Comparison of ENCODE assay signal across 8 cellular contexts in genomic region chr16:58020628-58021521, GRCh38. TPM values are rescaled to one million over a fixed set of nuclear protein-coding genes. Genes with fewer than 3 reads are reported as not detected.
A peak's percentile ranks its signal among the peaks of the same experiment; 100 is the strongest.
DNase-seq lines count a peak whose midpoint lies in the region; ATAC-seq and TF ChIP-seq lines count a peak whose summit lies in the region.

No MANE protein-coding gene starts in this region.

- ATAC-seq in lung (ENCODE audit: insufficient read depth, low FRiP score) (no peak), HG03457 (IDR thresholded peaks at IDR 0.05; ENCODE audit: unreplicated experiment) (no peak)

- no peaks in the 10 kb centered on the region for H3K9me3 Mint-ChIP-seq in chondrocyte (ENCODE audit: low read depth)
- H3K9me3 Mint-ChIP-seq in stimulated activated naive CD8-positive, alpha-beta T cell treated with anti-CD3 and anti-CD28 coated beads, Interleukin-15, Interleukin-2, amounts not matched to agents 100 ng/mL and 50 ng/mL, for 24 hours, result no peaks in the 10 kb centered on the region

- no peak overlapping the region for H3K4me3 Mint-ChIP-seq in chondrocyte (ENCODE audit: unreplicated experiment)
- no peak overlapping the region for H3K4me3 Mint-ChIP-seq in stimulated activated naive CD8-positive, alpha-beta T cell treated with anti-CD3 and anti-CD28 coated beads, Interleukin-15, Interleukin-2, amounts not matched to agents 100 ng/mL and 50 ng/mL, for 24 hours

- H3K27me3 ChIP-seq in KMS-11 (ENCODE audit: insufficient read depth, low read depth) (no peaks in the 10 kb centered on the region), lung (ENCODE audit: control insufficient read depth, insufficient read depth) (no peaks in the 10 kb centered on the region)

- H3K36me3 ChIP-seq in KMS-11 (ENCODE audit: insufficient read depth) (no peaks in the 10 kb centered on the region), lung (ENCODE audit: control insufficient read depth in 2 of 2, insufficient read depth in 2 of 2, low read length in 2 of 2) (peaks cover 0 to 8% of the 10 kb centered on the region in 2 donors)

- no peak overlapping the region for H2AFZ ChIP-seq in KMS-11 (ENCODE audit: low read depth)

- H4K20me1 ChIP-seq in KMS-11 (ENCODE audit: insufficient read depth), result no peaks in the 10 kb centered on the region

- peak; percentile 20 for DNase-seq in DMS153 treated with DMSO at 0.1 percent for 48 hours (lab: John Stamatoyannopoulos, UW; ENCODE audit: unreplicated experiment)
- no peak for DNase-seq in DMS153 (lab: John Stamatoyannopoulos, UW)
- DNase-seq in activated CD4-positive, CD25-positive, alpha-beta regulatory T cell treated with anti-CD3 and anti-CD28 coated beads, Interleukin-2, amount 50 U/mL, for 72 hours, result peak; percentile 56
- DNase-seq in chondrocyte (ENCODE audit: low spot score), result no peak
- DNase-seq in lung (ENCODE audit: low spot score), result peak; percentile 65

- peak; percentile 88 for TF ChIP-seq CTCF in KMS-11 (conservative IDR thresholded peaks at IDR 0.05; ENCODE audit: low read depth, low read length)
- TF ChIP-seq CTCF in chondrocyte (IDR thresholded peaks at IDR 0.05), result peak; percentile 89
- TF ChIP-seq CTCF in lung (IDR thresholded peaks at IDR 0.05; ENCODE audit: control extremely low read depth, extremely low read depth), result peak; percentile 70

- no peak overlapping the region for H3K27ac ChIP-seq in KMS-11
- H3K27ac ChIP-seq in lung (ENCODE audit: low read depth in 1 of 2, low read length in 1 of 2), result no peak overlapping the region

- no peaks in the 10 kb centered on the region for H3K79me2 ChIP-seq in KMS-11 (ENCODE audit: insufficient read depth, low read depth)

- no peak overlapping the region for H3K4me3 ChIP-seq in KMS-11 (IDR thresholded peaks at IDR 0.05; ENCODE audit: insufficient read depth, low read depth, low read length)
- H3K4me3 ChIP-seq in lung, result no peak overlapping the region

- H3K4me1 Mint-ChIP-seq in chondrocyte (ENCODE audit: low read depth), result peaks cover 23% of the 10 kb centered on the region
- H3K4me1 Mint-ChIP-seq in stimulated activated naive CD8-positive, alpha-beta T cell treated with anti-CD3 and anti-CD28 coated beads, Interleukin-15, Interleukin-2, amounts not matched to agents 100 ng/mL and 50 ng/mL, for 24 hours (ENCODE audit: low read depth), result peaks cover 14% of the 10 kb centered on the region

- no peaks in the 10 kb centered on the region for H3K9me3 ChIP-seq in lung (ENCODE audit: control insufficient read depth in 2 of 2, insufficient read depth in 1 of 2, low read length in 1 of 2)

- no peak overlapping the region for H3K4me2 ChIP-seq in KMS-11

- no peak overlapping the region for H3K27ac Mint-ChIP-seq in chondrocyte (ENCODE audit: unreplicated experiment)
- H3K27ac Mint-ChIP-seq in stimulated activated naive CD8-positive, alpha-beta T cell treated with anti-CD3 and anti-CD28 coated beads, Interleukin-15, Interleukin-2, amounts not matched to agents 100 ng/mL and 50 ng/mL, for 24 hours, result peak overlapping the region; percentile 72

- 59 to 67% methylated on average over 8 of the region's 8 CpGs for WGBS in lung, 2 donors

- H3K4me1 ChIP-seq in KMS-11 (ENCODE audit: low read depth, poor library complexity, severe bottlenecking), result peaks cover 3% of the 10 kb centered on the region
- peaks cover 0 to 14% of the 10 kb centered on the region in 2 donors for H3K4me1 ChIP-seq in lung (ENCODE audit: control insufficient read depth in 2 of 2, insufficient read depth in 2 of 2, low read length in 2 of 2)

- H3K36me3 Mint-ChIP-seq in chondrocyte (ENCODE audit: low read depth), result peaks cover 3% of the 10 kb centered on the region
- no peaks in the 10 kb centered on the region for H3K36me3 Mint-ChIP-seq in stimulated activated naive CD8-positive, alpha-beta T cell treated with anti-CD3 and anti-CD28 coated beads, Interleukin-15, Interleukin-2, amounts not matched to agents 100 ng/mL and 50 ng/mL, for 24 hours (ENCODE audit: low read depth)

- peaks cover 4% of the 10 kb centered on the region for H3K27me3 Mint-ChIP-seq in chondrocyte (ENCODE audit: low read depth)
- peaks cover 9% of the 10 kb centered on the region for H3K27me3 Mint-ChIP-seq in stimulated activated naive CD8-positive, alpha-beta T cell treated with anti-CD3 and anti-CD28 coated beads, Interleukin-15, Interleukin-2, amounts not matched to agents 100 ng/mL and 50 ng/mL, for 24 hours

- H3K9ac ChIP-seq in KMS-11, result no peak overlapping the region

RNA-seq across cellular contexts. Expression of gene MMP15, which starts 4.7 kb away (rescaled TPM):
- total RNA-seq in chondrocyte (5.9 to 12.0 TPM (median 11.2 TPM) in 3 replicates), lung (10 to 100 TPM; 35.3 to 44.5 TPM)
- 10 to 100 TPM; 19.5 to 23.6 TPM for polyA plus RNA-seq in lung

RNA-seq across cellular contexts. Expression of gene USB1, which starts 19.7 kb away (rescaled TPM):
- total RNA-seq in chondrocyte (37.9 to 46.0 TPM (median 41.5 TPM) in 3 replicates), lung (10 to 100 TPM; 14.7 to 54.8 TPM)
- polyA plus RNA-seq in lung, result 10 to 100 TPM; 22.7 to 72.7 TPM

RNA-seq across cellular contexts. Expression of gene ZNF319, which starts 20.4 kb away (rescaled TPM):
- total RNA-seq in chondrocyte (9.2 to 12.0 TPM (median 11.9 TPM) in 3 replicates), lung (10 to 100 TPM in 1 of 2 donors, 1 to 10 TPM in 1; 6.0 to 15.3 TPM)
- 10 to 100 TPM in 1 of 2 donors, 1 to 10 TPM in 1; 6.2 to 13.0 TPM for polyA plus RNA-seq in lung

RNA-seq across cellular contexts. Expression of gene CNGB1, which starts 49.9 kb away (rescaled TPM):
- not detected in 3 replicates for total RNA-seq in chondrocyte
- total RNA-seq in lung, result under 1 TPM; 0.14 to 0.43 TPM
- under 1 TPM; 0.18 to 0.21 TPM for polyA plus RNA-seq in lung

Comparison
In these comparisons a context has a peak if more than half of its experiments do, and no peak if none do; other contexts are left out.
1. DNase-seq: peak in DMS153 treated with DMSO at 0.1 percent for 48 hours (single experiment), activated CD4-positive, CD25-positive, alpha-beta regulatory T cell treated with anti-CD3 and anti-CD28 coated beads, Interleukin-2, amount 50 U/mL, for 72 hours (single experiment) and lung (single experiment); none in DMS153 (single experiment) and chondrocyte (single experiment).
2. Peak in every context shown above with its lines, with median percentiles within 50 percentile points of each other: CTCF ChIP-seq.